In the genomic region with DNA sequence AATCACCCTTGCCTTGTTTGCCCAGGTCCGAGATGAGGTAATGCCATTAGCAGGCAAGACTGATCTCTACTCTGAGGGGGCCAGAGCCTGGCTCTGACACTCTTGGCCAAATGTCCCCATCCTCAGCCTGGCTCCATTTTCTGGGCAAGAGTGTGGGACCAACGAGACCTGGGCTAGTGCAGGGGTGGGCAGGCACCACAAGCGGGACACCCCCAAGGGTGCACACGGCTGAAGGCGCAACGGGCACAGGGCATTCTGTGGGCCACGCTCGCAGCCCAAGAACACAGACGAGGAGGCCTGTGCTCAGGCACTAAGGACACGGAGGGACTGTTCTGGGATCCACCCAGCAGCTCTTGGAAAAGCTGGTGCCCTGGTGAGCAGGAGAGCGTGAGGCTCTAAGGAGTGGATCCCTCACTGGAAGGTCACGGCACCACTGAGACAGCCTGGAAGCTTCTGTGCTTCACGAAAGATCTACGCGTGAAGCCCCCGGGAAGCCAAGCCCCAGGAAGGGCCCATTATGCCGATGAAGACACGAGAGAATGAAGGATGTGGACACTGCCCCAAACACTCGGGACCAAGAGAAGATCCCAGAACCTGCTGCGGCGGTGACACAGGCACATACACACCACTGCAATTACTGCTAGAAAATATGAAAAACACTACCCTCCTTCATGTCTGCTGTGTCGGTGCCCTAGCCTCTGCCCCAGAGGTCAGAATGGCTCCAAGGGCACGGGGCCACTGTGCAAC, we compare ENCODE assay signal across 1 cellular context.
TF ChIP-seq lines count a peak whose summit lies in the region.

No MANE protein-coding gene starts in this region.

TF ChIP-seq in HepG2, 621 proteins besides CTCF, POLR2A, EP300 and RAD21 (continued from another document):
- peak; percentile 2 for TF ChIP-seq AGO2 (optimal IDR thresholded peaks at IDR 0.05; ENCODE audit: low read depth, low read length)
